ENCODE assay signal across 8 cellular contexts in the genomic region with DNA sequence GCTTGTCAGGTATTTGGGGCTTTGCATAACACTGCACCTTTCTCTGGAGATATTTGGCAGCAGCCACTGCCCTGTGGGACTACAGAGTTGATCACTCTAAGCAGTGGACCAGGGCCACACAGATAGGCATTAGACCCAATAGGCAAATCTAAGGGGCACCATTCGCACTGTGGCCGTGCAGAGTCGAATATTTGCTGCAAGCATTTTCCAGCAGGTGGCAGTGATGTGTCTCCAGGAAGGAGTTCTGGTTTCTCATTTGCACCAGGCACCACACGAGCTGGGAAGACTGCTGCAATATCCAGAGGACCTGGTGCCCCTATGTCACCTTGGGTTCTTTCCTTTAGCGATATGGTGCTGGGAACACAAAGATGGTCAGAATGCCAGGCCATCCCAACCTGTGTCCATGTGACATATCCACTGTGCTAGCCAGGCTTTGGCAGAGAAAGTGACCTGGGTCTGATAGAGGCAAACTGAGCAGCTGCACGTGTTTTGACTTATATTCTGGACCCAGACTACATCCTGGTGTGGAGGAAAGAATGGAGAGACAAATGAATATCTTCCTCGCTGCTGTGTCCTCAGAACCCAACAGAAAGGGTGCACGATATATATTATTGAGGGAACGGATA.
DNase-seq lines count a peak whose midpoint lies in the region; ATAC-seq and TF ChIP-seq lines count a peak whose summit lies in the region.

No MANE protein-coding gene starts in this region.

- no peaks in the 10 kb centered on the region for H3K4me1 ChIP-seq in right atrium auricular region
- H3K4me1 ChIP-seq in adrenal gland (replicated peaks in 1 of 2) = no peaks in the 10 kb centered on the region

- peaks cover 9% of the 10 kb centered on the region for H3K27me3 Mint-ChIP-seq in stimulated activated memory B cell treated with anti-CD40 and anti-IgM and Interleukin-4, amounts not matched to agents 10 μg/mL and 1 μg/mL and 100 μg/mL, for 72 hours

- ATAC-seq in Right ventricle myocardium superior (ENCODE audit: poor library complexity) (peak; percentile 39), HG03175 (IDR thresholded peaks at IDR 0.05; ENCODE audit: unreplicated experiment) (no peak), GM18502 (IDR thresholded peaks at IDR 0.05; ENCODE audit: poor library complexity, unreplicated experiment) (no peak)
- ATAC-seq in stimulated activated memory B cell treated with anti-CD40 and anti-IgM and Interleukin-4, amounts not matched to agents 10 μg/mL and 1 μg/mL and 100 μg/mL, for 72 hours = peak; percentile 36

- no peak overlapping the region for H3K27ac ChIP-seq in right atrium auricular region
- H3K27ac ChIP-seq in adrenal gland = no peak overlapping the region

- H3K27me3 ChIP-seq in right atrium auricular region = no peaks in the 10 kb centered on the region
- H3K27me3 ChIP-seq in adrenal gland = no peaks in the 10 kb centered on the region

- WGBS in adrenal gland, 4 donors = 50 to 71% (median 56%) methylated on average over 6 to 9 of the region's 9 CpGs

- H3K36me3 ChIP-seq in right atrium auricular region (no peaks in the 10 kb centered on the region), adrenal gland (replicated peaks in 1 of 2) (no peaks in the 10 kb centered on the region)

- H3K27ac Mint-ChIP-seq in stimulated activated memory B cell treated with anti-CD40 and anti-IgM and Interleukin-4, amounts not matched to agents 10 μg/mL and 1 μg/mL and 100 μg/mL, for 72 hours = no peak overlapping the region

- intact Hi-C loops in Right ventricle myocardium superior (cut with DNase I) (no loop called here), adrenal gland (cut with DNase I) (loop anchor here in 1 of 2 donors (10.0 kb wide), 1 partner anchor 191 kb away; no protein-coding TSS in a partner anchor)

- no peak overlapping the region for H3K4me3 Mint-ChIP-seq in stimulated activated memory B cell treated with anti-CD40 and anti-IgM and Interleukin-4, amounts not matched to agents 10 μg/mL and 1 μg/mL and 100 μg/mL, for 72 hours

- H3K9me3 ChIP-seq in right atrium auricular region = peaks cover 0 to 8% of the 10 kb centered on the region in 2 donors
- H3K9me3 ChIP-seq in adrenal gland (replicated peaks in 1 of 3) = no peaks in the 10 kb centered on the region

- peaks cover 10% of the 10 kb centered on the region for H3K9me3 Mint-ChIP-seq in stimulated activated memory B cell treated with anti-CD40 and anti-IgM and Interleukin-4, amounts not matched to agents 10 μg/mL and 1 μg/mL and 100 μg/mL, for 72 hours

- H3K4me3 ChIP-seq in right atrium auricular region (no peak overlapping the region), adrenal gland (no peak overlapping the region)

- no peak for TF ChIP-seq POLR2A in adrenal gland (IDR thresholded peaks at IDR 0.05)

- DNase-seq in Right ventricle myocardium superior (no peak), right atrium auricular region (ENCODE audit: low spot score) (no peak), NCI-H2029 (lab: John Stamatoyannopoulos, UW) (peak; percentile 58), adrenal gland (peak; percentile 27 to 77 (median 47)), iPS-NIHi7 (ENCODE audit: extremely low spot score) (peak; percentile 76)

- peak in 1 of 2 donors; percentile 64 for TF ChIP-seq CTCF in right atrium auricular region (IDR thresholded peaks at IDR 0.05)
- TF ChIP-seq CTCF in adrenal gland (IDR thresholded peaks at IDR 0.05) = peak; percentile 32 to 59 (median 52)

- peaks cover 4% of the 10 kb centered on the region for H3K4me1 Mint-ChIP-seq in stimulated activated memory B cell treated with anti-CD40 and anti-IgM and Interleukin-4, amounts not matched to agents 10 μg/mL and 1 μg/mL and 100 μg/mL, for 72 hours

- no peaks in the 10 kb centered on the region for H3K36me3 Mint-ChIP-seq in stimulated activated memory B cell treated with anti-CD40 and anti-IgM and Interleukin-4, amounts not matched to agents 10 μg/mL and 1 μg/mL and 100 μg/mL, for 72 hours

Comparison
In these comparisons a context has a peak if more than half of its experiments do, and no peak if none do; other contexts are left out.
1. ATAC-seq: peak in Right ventricle myocardium superior (single experiment) and stimulated activated memory B cell treated with anti-CD40 and anti-IgM and Interleukin-4, amounts not matched to agents 10 μg/mL and 1 μg/mL and 100 μg/mL, for 72 hours (single experiment); none in HG03175 (single experiment) and GM18502 (single experiment).
2. DNase-seq: peak in NCI-H2029 (single experiment), adrenal gland (7 of 7) and iPS-NIHi7 (single experiment); none in Right ventricle myocardium superior (single experiment) and right atrium auricular region (single experiment).